In the genomic region with DNA sequence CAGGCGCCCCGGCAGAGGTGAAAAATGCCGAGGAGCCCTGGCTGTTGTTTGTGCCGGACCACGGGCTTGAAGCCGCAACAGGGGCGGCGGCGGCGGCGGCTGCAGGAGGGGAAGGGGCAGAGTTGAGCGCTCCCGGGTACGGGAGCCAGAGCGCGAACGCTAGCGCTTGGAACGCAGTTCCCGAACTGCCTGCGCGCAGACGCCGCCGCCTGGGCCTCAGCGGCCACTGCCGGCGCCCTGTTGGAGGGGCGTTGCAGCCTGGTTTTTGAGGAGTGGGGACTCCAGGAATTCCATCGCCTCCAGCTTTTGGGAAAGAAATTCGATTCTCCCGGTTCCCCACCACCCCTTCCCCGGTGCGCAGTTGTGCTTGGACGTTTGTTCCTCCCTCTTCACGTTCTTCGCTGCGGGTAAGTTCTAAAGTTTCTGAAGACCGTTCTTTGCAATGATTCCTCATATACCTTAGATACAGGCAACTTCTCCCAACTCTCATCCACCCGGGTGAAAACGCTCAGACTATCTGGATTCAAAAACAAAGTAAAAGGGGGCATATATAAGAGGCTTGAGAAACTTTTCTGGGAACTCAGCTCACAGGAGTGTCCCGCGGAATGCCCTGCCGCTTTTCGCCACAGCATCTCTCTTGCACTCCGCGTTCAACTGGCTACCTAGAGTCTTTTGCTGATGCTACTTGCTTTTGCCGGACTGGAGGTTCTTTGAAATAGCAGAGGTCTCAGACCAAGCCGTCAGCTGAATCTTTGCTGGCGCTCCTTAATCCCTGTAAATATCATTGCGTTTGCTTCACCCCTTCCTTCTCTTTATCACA, we compare ENCODE assay signal across 8 cellular contexts. TPM values are rescaled to one million over a fixed set of nuclear protein-coding genes. Genes with fewer than 3 reads are reported as not detected.
DNase-seq lines count a peak whose midpoint lies in the region; FAIRE-seq and TF ChIP-seq lines count a peak whose summit lies in the region.

No MANE protein-coding gene starts in this region.

- H3K36me3 ChIP-seq in right atrium auricular region (no peaks in the 10 kb centered on the region), ovary (no peaks in the 10 kb centered on the region)

- no peaks in the 10 kb centered on the region for H3K27me3 ChIP-seq in right atrium auricular region
- H3K27me3 ChIP-seq in ovary = no peaks in the 10 kb centered on the region

- H3K9me3 ChIP-seq in right atrium auricular region = no peaks in the 10 kb centered on the region
- no peaks in the 10 kb centered on the region for H3K9me3 ChIP-seq in ovary

- H3K27ac ChIP-seq in 22Rv1 (peak overlapping the region; percentile 52), right atrium auricular region (peak overlapping the region; percentile 90 to 91), ovary (peak overlapping the region; percentile 87 to 92)

- TF ChIP-seq CTCF in 22Rv1 (IDR thresholded peaks at IDR 0.05) (peak; percentile 43), right atrium auricular region (IDR thresholded peaks at IDR 0.05) (peak in 1 of 2 donors; percentile 51), ovary (IDR thresholded peaks at IDR 0.05) (no peak)

- WGBS in ovary, 3 donors = 0 to 1% (median 0%) methylated on average over 51 of the region's 51 CpGs

- H3K4me3 ChIP-seq in right atrium auricular region (peak overlapping the region; percentile 76), ovary (peak overlapping the region; percentile 76)

- no peak for FAIRE-seq in RCC 7860 (lab: Jason Lieb, UNC)

- DNase-seq in ELR (ENCODE audit: low read depth) (peak; percentile 61), NCI-H128 (lab: John Stamatoyannopoulos, UW; ENCODE audit: unreplicated experiment) (peak; percentile 3), amniotic stem cell (lab: John Stamatoyannopoulos, UW) (peak; percentile 53), right atrium auricular region (ENCODE audit: low spot score) (no peak), ovary (peak; percentile 42 to 73 (median 66)), NCI-H2107 (lab: John Stamatoyannopoulos, UW) (no peak), RCC 7860 (ENCODE audit: low spot score) (no peak)

- TF ChIP-seq POLR2A in ovary (IDR thresholded peaks at IDR 0.05) = no peak

- no peak for TF ChIP-seq EP300 in ovary (IDR thresholded peaks at IDR 0.05)

- H3K4me1 ChIP-seq in right atrium auricular region (peaks cover 0 to 38% of the 10 kb centered on the region in 2 donors), ovary (ENCODE audit: insufficient read depth) (peaks cover 11% of the 10 kb centered on the region)

- intact Hi-C loops in ovary (cut with DNase I) = loop anchor here in 1 of 4 donors (10.0 kb wide), 1 partner anchor 439 kb away; no protein-coding TSS in a partner anchor

RNA-seq across cellular contexts. Expression of a gene that starts 1.0 kb away (rescaled TPM):
- total RNA-seq in right atrium auricular region (10 to 100 TPM; 13.2 to 15.2 TPM), ovary (10 to 100 TPM in 5 of 7 donors, 1 to 10 TPM in 2; 8.3 to 14.2 (median 11.0) TPM)
- 1 to 10 TPM; 3.8 to 8.7 TPM for polyA plus RNA-seq in ovary

Comparison
In these comparisons a context has a peak if more than half of its experiments do, and no peak if none do; other contexts are left out.
1. DNase-seq: peak in ELR (single experiment), NCI-H128 (single experiment), amniotic stem cell (single experiment) and ovary (5 of 5); none in right atrium auricular region (single experiment), NCI-H2107 (single experiment) and RCC 7860 (single experiment).
2. Peak in every context shown above with its lines, with median percentiles within 50 percentile points of each other: H3K27ac ChIP-seq.